Comparison of ENCODE assay signal across 8 cellular contexts in genomic region chr4:110622841-110623709, GRCh38. TPM values are rescaled to one million over a fixed set of nuclear protein-coding genes. Genes with fewer than 3 reads are reported as not detected.
DNase-seq lines count a peak whose midpoint lies in the region; ATAC-seq, FAIRE-seq and TF ChIP-seq lines count a peak whose summit lies in the region.

Gene PITX2, minus strand, starts transcription at chr4:110623077. Its CDS starts 617 bp downstream, at chr4:110622460.

- in situ Hi-C loops in GM13976 (cut with MboI; ENCODE audit: low sequenced_read_pairs, unreplicated experiment) = no loop called here
- in situ Hi-C loops in HAP-1 (cut with MboI; ENCODE audit: low sequenced_read_pairs) = no loop called here

- no peak for FAIRE-seq in pancreas (lab: Jason Lieb, UNC)

- peaks cover 2% of the 10 kb centered on the region for H3K9me3 Mint-ChIP-seq in activated T-cell treated with anti-CD3 and anti-CD28 coated beads, Interleukin-2, amount 50 U/mL, for 24 hours

- H3K36me3 ChIP-seq in HAP-1 (replicated peaks) = no peaks in the 10 kb centered on the region
- no peaks in the 10 kb centered on the region for H3K36me3 ChIP-seq in pancreas

- peak within 1 kb of the TSS; percentile 67 for H3K4me3 Mint-ChIP-seq in activated T-cell treated with anti-CD3 and anti-CD28 coated beads, Interleukin-2, amount 50 U/mL, for 24 hours

- intact Hi-C loops in pancreas (cut with DNase I) = no loop called here

- H3K27me3 ChIP-seq in HAP-1 (ENCODE audit: low read depth) (no peaks in the 10 kb centered on the region), foreskin keratinocyte (no peaks in the 10 kb centered on the region), pancreas (peaks cover 3 to 83% (median 33%) of the 10 kb centered on the region in 4 donors)

- DNase-seq in GM13976 (ENCODE audit: low spot score) (peak; percentile 86), HAP-1 (ENCODE audit: low spot score in 2 of 2) (peak in 1 of 2 experiments; percentile 74), NCI-H1417 treated with DMSO at 0.1 percent for 48 hours (lab: John Stamatoyannopoulos, UW) (peak; percentile 72), foreskin keratinocyte (peak; percentile 95 to 98), pancreas (peak in 5 of 6 donors; percentile 60 to 81 (median 77)), activated gamma-delta T cell treated with Interleukin-2 at 50 U/mL for 16 hours (no peak), cerebellar nuclear complex (lab: John Stamatoyannopoulos, UW) (no peak)
- peak; percentile 67 for DNase-seq in activated T-cell treated with anti-CD3 and anti-CD28 coated beads, Interleukin-2, amount 50 U/mL, for 24 hours

- TF ChIP-seq CTCF in GM13976 (IDR thresholded peaks at IDR 0.05; ENCODE audit: borderline replicate concordance, control extremely low read depth, extremely low read depth, insufficient read depth, missing control alignments) (no peak), foreskin keratinocyte (conservative IDR thresholded peaks at IDR 0.05) (no peak), pancreas (IDR thresholded peaks at IDR 0.05) (no peak)

- H3K27me3 Mint-ChIP-seq in activated T-cell treated with anti-CD3 and anti-CD28 coated beads, Interleukin-2, amount 50 U/mL, for 24 hours = peaks cover 100% of the 10 kb centered on the region

- H3K4me3 ChIP-seq in HAP-1 = peak within 1 kb of the TSS; percentile 5
- peak within 1 kb of the TSS in 2 of 4 donors; percentile 10 to 39 for H3K4me3 ChIP-seq in pancreas

- H3K4me1 ChIP-seq in HAP-1 = peaks cover 12% of the 10 kb centered on the region
- no peaks in the 10 kb centered on the region for H3K4me1 ChIP-seq in foreskin keratinocyte
- peaks cover 0 to 17% (median 7%) of the 10 kb centered on the region in 3 donors for H3K4me1 ChIP-seq in pancreas

- H3K9me3 ChIP-seq in HAP-1 (no peaks in the 10 kb centered on the region), pancreas (no peaks in the 10 kb centered on the region)

- 4 to 5% methylated on average over 55 of the region's 55 CpGs for WGBS in pancreas, 2 donors

- H3K36me3 Mint-ChIP-seq in activated T-cell treated with anti-CD3 and anti-CD28 coated beads, Interleukin-2, amount 50 U/mL, for 24 hours (ENCODE audit: low read depth) = no peaks in the 10 kb centered on the region

- H3K4me1 Mint-ChIP-seq in activated T-cell treated with anti-CD3 and anti-CD28 coated beads, Interleukin-2, amount 50 U/mL, for 24 hours (ENCODE audit: low read depth) = peaks cover 47% of the 10 kb centered on the region

- ATAC-seq in foreskin keratinocyte = peak; percentile 94
- ATAC-seq in pancreas = peak; percentile 70 to 92 (median 82)

- H3K27ac ChIP-seq in foreskin keratinocyte (peak within 1 kb of the TSS; percentile 57), pancreas (no peak within 1 kb of the TSS)

- H3K27ac Mint-ChIP-seq in activated T-cell treated with anti-CD3 and anti-CD28 coated beads, Interleukin-2, amount 50 U/mL, for 24 hours = no peak within 1 kb of the TSS

RNA-seq across cellular contexts. Expression of gene PITX2, which starts in this region (rescaled TPM):
- total RNA-seq in foreskin keratinocyte = 22.2 and 27.1 TPM in 2 replicates
- polyA plus RNA-seq in foreskin keratinocyte = 15.4 and 19.3 TPM in 2 replicates
- total RNA-seq in pancreas = under 1 TPM in 1 of 6 donors, not detected in 5; 0.16 TPM
- polyA plus RNA-seq in pancreas = under 1 TPM in 1 of 2 donors, not detected in 1; 0.09 TPM

Comparison
In these comparisons a context has a peak if more than half of its experiments do, and no peak if none do; other contexts are left out.
1. RNA of gene PITX2 (total RNA-seq): 22.2 to 27.1 TPM in foreskin keratinocyte; 0.16 TPM in pancreas; every median in the first group is over 10 times any median in the second.
2. RNA of gene PITX2 (polyA plus RNA-seq): 15.4 to 19.3 TPM in foreskin keratinocyte; 0.09 TPM in pancreas; every median in the first group is over 10 times any median in the second.
3. Peak in DNase-seq and ATAC-seq in pancreas; RNA of the gene not detected or under 1 TPM.
4. DNase-seq: peak in GM13976 (single experiment), NCI-H1417 treated with DMSO at 0.1 percent for 48 hours (single experiment), activated T-cell treated with anti-CD3 and anti-CD28 coated beads, Interleukin-2, amount 50 U/mL, for 24 hours (single experiment) and foreskin keratinocyte (2 of 2); none in activated gamma-delta T cell treated with Interleukin-2 at 50 U/mL for 16 hours (single experiment) and cerebellar nuclear complex (0 of 2).